ENCODE assay signal across 18 cellular contexts in the genomic region with DNA sequence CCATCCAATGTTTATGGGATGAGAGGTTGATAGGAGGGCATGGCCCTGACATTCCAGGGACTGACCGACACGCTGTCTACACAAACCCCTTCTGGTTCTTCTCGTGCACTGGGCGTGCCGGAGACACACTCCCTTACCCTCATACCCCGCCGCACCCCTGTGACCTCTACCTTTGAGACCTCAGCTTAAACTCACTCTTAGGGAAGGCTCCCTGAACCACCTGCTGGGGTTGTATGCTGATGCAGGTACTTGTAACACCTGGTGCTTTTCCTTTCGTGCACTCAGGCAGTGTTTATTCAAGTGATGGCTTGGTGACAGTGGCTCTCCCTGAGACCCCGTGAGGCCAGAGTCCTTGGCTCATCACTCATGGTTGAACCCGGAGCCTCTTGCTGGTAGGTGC. TPM values are rescaled to one million over a fixed set of nuclear protein-coding genes. Genes with fewer than 3 reads are reported as not detected.
A peak's percentile ranks its signal among the peaks of the same experiment; 100 is the strongest.
DNase-seq lines count a peak whose midpoint lies in the region; ATAC-seq and TF ChIP-seq lines count a peak whose summit lies in the region.
"Had no signal": no experiment of that assay in that cellular context is flagged by ENCODE, and none has a peak within 500 bp of the region (broad histone marks: within the 10 kb centered on the region; RNA-seq: fewer than 3 reads in every experiment).

No MANE protein-coding gene starts in this region.

- no peak overlapping the region for H4K91ac ChIP-seq in IMR-90 (ENCODE audit: insufficient read depth, low read depth, low read length)

- 46% methylated on average over 3 of the region's 10 CpGs; no CpG with 5 or more reads in 1 of the 2 experiments for WGBS in IMR-90 (ENCODE audit: extremely low coverage in 2 of 2, insufficient read length in 1 of 2), 2 experiments

- H2BK5ac ChIP-seq in IMR-90 (ENCODE audit: low read depth, low read length, poor library complexity, severe bottlenecking), result no peak overlapping the region

- H3K9me1 ChIP-seq in IMR-90 (ENCODE audit: insufficient read depth, low read length), result 0 out of 2 replicates have a peak, but pooled peaks cover 5% of the 10 kb centered on the region

- H3K4me2 ChIP-seq in IMR-90 (ENCODE audit: low read depth, low read length), result no peak overlapping the region
- H3K4me2 ChIP-seq: SK-N-SH had no signal

- H4K8ac ChIP-seq in IMR-90 (ENCODE audit: low read depth in 2 of 2, low read length in 2 of 2), result no peak overlapping the region

- H3K27ac ChIP-seq in IMR-90 (ENCODE audit: insufficient read depth, low read length), result no peak overlapping the region
- H3K27ac ChIP-seq in VCaP, result peak overlapping the region; percentile 53; the same call in 1 of the 2 replicates
- H3K27ac ChIP-seq: GM23248 had no signal

- no peak overlapping the region for H3K4me3 ChIP-seq in IMR-90 (ENCODE audit: insufficient read depth, low read depth, low read length)
- H3K4me3 ChIP-seq in mucosa of descending colon, result no peak overlapping the region
- H3K4me3 ChIP-seq: GM23248 had no signal

- no peak overlapping the region for H3K18ac ChIP-seq in IMR-90 (ENCODE audit: low read depth, low read length)

- CTCF ChIA-PET in IMR-90 (lab: Yijun Ruan, JAX), result no interaction called here

- no peak overlapping the region for H2AK9ac ChIP-seq in IMR-90 (replicated peaks; ENCODE audit: low read depth, low read length, poor library complexity)

- peak overlapping the region; percentile 5 for H2AFZ ChIP-seq in IMR-90 (replicated peaks; ENCODE audit: low read length, poor library complexity)
- H2AFZ ChIP-seq: GM23248 had no signal

- peaks cover 5% of the 10 kb centered on the region for H3K36me3 Mint-ChIP-seq in natural killer cell treated with Interleukin-12 subunit alpha and Interleukin-12 subunit beta and Interleukin-15 and Interleukin-18, amount 100 ng/mL, for 72 hours

- no peaks in the 10 kb centered on the region for H3K27me3 Mint-ChIP-seq in natural killer cell treated with Interleukin-12 subunit alpha and Interleukin-12 subunit beta and Interleukin-15 and Interleukin-18, amount 100 ng/mL, for 72 hours

- H3K4ac ChIP-seq in IMR-90 (ENCODE audit: low read depth, low read length), result no peak overlapping the region

- TF ChIP-seq RAD21 in IMR-90 (IDR thresholded peaks at IDR 0.05; ENCODE audit: low read length), result no peak

- DNase-seq in IMR-90, result no peak
- DNase-seq in NCI-H345 (lab: John Stamatoyannopoulos, UW), result peak; percentile 53
- DNase-seq in mucosa of descending colon, result no peak
- DNase-seq in natural killer cell treated with Interleukin-12 subunit alpha and Interleukin-12 subunit beta and Interleukin-15 and Interleukin-18, amount 100 ng/mL, for 72 hours (ENCODE audit: low spot score), result no peak
- no peak for DNase-seq in kidney tubule cell (ENCODE audit: low spot score)
- DNase-seq in activated naive CD4-positive, alpha-beta T cell treated with anti-CD3 and anti-CD28 coated beads, Interleukin-2, amount 50 U/mL, for 16 hours, result no peak
- DNase-seq: BE2C, DMS79, GM23248, MV-4-11, NCI-H1436 treated with DMSO at 0.1 percent for 48 hours, NCI-H2171, NCI-H524, SK-N-SH, T-helper 1 cell had no signal

- no peak overlapping the region for H2BK15ac ChIP-seq in IMR-90 (ENCODE audit: low read depth, low read length)

- H3K9ac ChIP-seq in IMR-90 (ENCODE audit: low read depth, low read length), result no peak overlapping the region
- H3K9ac ChIP-seq: GM23248, SK-N-SH had no signal

- peaks cover 4% of the 10 kb centered on the region; the same call in 1 of the 2 replicates for H4K20me1 ChIP-seq in IMR-90 (ENCODE audit: insufficient read depth, low read length)

- ATAC-seq in IMR-90 (ENCODE audit: low read depth) (no peak), mucosa of descending colon (peak; percentile 71)
- ATAC-seq in natural killer cell treated with Interleukin-12 subunit alpha and Interleukin-12 subunit beta and Interleukin-15 and Interleukin-18, amount 100 ng/mL, for 72 hours, result no peak
- ATAC-seq: HCT116, Right ventricle myocardium inferior had no signal

- in situ Hi-C loops in IMR-90 (cut with MboI; ENCODE audit: low sequenced_read_pairs), result no loop called here

- POLR2A ChIA-PET in IMR-90 (lab: Charles Lee; ENCODE audit: unreplicated experiment), result no interaction called here

- H3K9me3 Mint-ChIP-seq in natural killer cell treated with Interleukin-12 subunit alpha and Interleukin-12 subunit beta and Interleukin-15 and Interleukin-18, amount 100 ng/mL, for 72 hours, result no peaks in the 10 kb centered on the region

- H2BK120ac ChIP-seq in IMR-90 (ENCODE audit: low read depth, low read length), result no peak overlapping the region

- H3K36me3 ChIP-seq in IMR-90 (ENCODE audit: control insufficient read depth, insufficient read depth, low read length) (peaks cover 12% of the 10 kb centered on the region), mucosa of descending colon (ENCODE audit: low read depth) (no peaks in the 10 kb centered on the region)
- H3K36me3 ChIP-seq: BE2C had no signal

- no peak overlapping the region for H3K23ac ChIP-seq in IMR-90 (ENCODE audit: low read depth, low read length)

- peaks cover 17 to 28% of the 10 kb centered on the region in 2 donors for H3K4me1 Mint-ChIP-seq in natural killer cell treated with Interleukin-12 subunit alpha and Interleukin-12 subunit beta and Interleukin-15 and Interleukin-18, amount 100 ng/mL, for 72 hours (ENCODE audit: low read depth in 2 of 2)

- no peak overlapping the region for H2BK20ac ChIP-seq in IMR-90 (ENCODE audit: low read depth, low read length)

- no peak for TF ChIP-seq POLR2A in IMR-90 (IDR thresholded peaks at IDR 0.05; ENCODE audit: low read depth, low read length)

- no peak overlapping the region for H2AK5ac ChIP-seq in IMR-90 (ENCODE audit: low read depth, low read length)

- H3K9me3 ChIP-seq in IMR-90 (ENCODE audit: control insufficient read depth, insufficient read depth, low read length) (no peaks in the 10 kb centered on the region), mucosa of descending colon (no peaks in the 10 kb centered on the region)
- H3K9me3 ChIP-seq: BE2C, SK-N-SH had no signal

- H4K5ac ChIP-seq in IMR-90 (ENCODE audit: low read depth, low read length), result no peak overlapping the region

- TF ChIP-seq CTCF in IMR-90 (conservative IDR thresholded peaks at IDR 0.05; ENCODE audit: low read depth, low read length) (no peak), VCaP (conservative IDR thresholded peaks at IDR 0.05) (no peak), mucosa of descending colon (IDR thresholded peaks at IDR 0.05) (no peak)

- intact Hi-C loops in IMR-90 (cut with micrococcal nuclease), result no loop called here
- intact Hi-C loops in mucosa of descending colon (cut with DNase I, micrococcal nuclease), result no loop called here

- H3K27ac Mint-ChIP-seq in natural killer cell treated with Interleukin-12 subunit alpha and Interleukin-12 subunit beta and Interleukin-15 and Interleukin-18, amount 100 ng/mL, for 72 hours, result no peak overlapping the region

- dilution Hi-C loops in IMR-90 (cut with HindIII; ENCODE audit: low sequenced_read_pairs, unreplicated experiment), result no loop called here

- no TSS peak for BruUV-seq in IMR-90 (replicated peaks; lab: Mats Ljungman, UMichigan)

- no peak overlapping the region for H3K56ac ChIP-seq in IMR-90 (ENCODE audit: extremely low read depth, insufficient read depth, low read length)

- H3K79me1 ChIP-seq in IMR-90 (ENCODE audit: low read depth in 1 of 2, low read length in 2 of 2), result peaks cover 4 to 29% of the 10 kb centered on the region in 2 experiments

- H3K4me1 ChIP-seq in IMR-90 (ENCODE audit: control insufficient read depth, insufficient read depth, low read length) (no peaks in the 10 kb centered on the region), mucosa of descending colon (ENCODE audit: low read depth) (peaks cover 5% of the 10 kb centered on the region)
- H3K4me1 ChIP-seq: BE2C had no signal

- no peak overlapping the region for H3K4me3 Mint-ChIP-seq in natural killer cell treated with Interleukin-12 subunit alpha and Interleukin-12 subunit beta and Interleukin-15 and Interleukin-18, amount 100 ng/mL, for 72 hours

- no peak overlapping the region for H3K14ac ChIP-seq in IMR-90 (replicated peaks; ENCODE audit: low read depth, low read length)

- no peaks in the 10 kb centered on the region for H3K27me3 ChIP-seq in IMR-90 (ENCODE audit: control insufficient read depth, insufficient read depth, low read length)
- H3K27me3 ChIP-seq: BE2C had no signal

TF ChIP-seq in IMR-90, 13 proteins besides CTCF, POLR2A, EP300 and RAD21 (continues in another document):
- TF ChIP-seq MAFK (IDR thresholded peaks at IDR 0.05; ENCODE audit: low read depth, low read length), result no peak
- no peak for TF ChIP-seq RCOR1 (IDR thresholded peaks at IDR 0.05; ENCODE audit: insufficient replicate concordance, low read length)
- TF ChIP-seq FOS (IDR thresholded peaks at IDR 0.05; ENCODE audit: low read depth, low read length), result no peak
- no peak for TF ChIP-seq MXI1 (IDR thresholded peaks at IDR 0.05; ENCODE audit: borderline replicate concordance, low read depth, low read length)
- TF ChIP-seq SMC3 (IDR thresholded peaks at IDR 0.05; ENCODE audit: low read depth, low read length), result no peak
- TF ChIP-seq CEBPB (IDR thresholded peaks at IDR 0.05; ENCODE audit: low read depth, low read length), result no peak
- TF ChIP-seq USF2 (IDR thresholded peaks at IDR 0.05; ENCODE audit: low read depth, low read length), result no peak
- no peak for TF ChIP-seq CHD1 (IDR thresholded peaks at IDR 0.05; ENCODE audit: low read depth, low read length)
- no peak for TF ChIP-seq RFX5 (IDR thresholded peaks at IDR 0.05; ENCODE audit: low read depth, low read length)
- no peak for TF ChIP-seq BHLHE40 (IDR thresholded peaks at IDR 0.05; ENCODE audit: low read depth, low read length)

RNA-seq across cellular contexts. Expression of gene PPARA, which starts 12.0 kb away (rescaled TPM):
- total RNA-seq in IMR-90 (2012; rRNA removed) (6.1 and 7.0 TPM in 2 replicates), mucosa of descending colon (10 to 100 TPM; 57.9 to 81.4 (median 58.5) TPM)
- 3.1 and 3.3 TPM in 2 replicates for polyA plus RNA-seq in IMR-90 (2012; rRNA removed)
- polyA plus RNA-seq in IMR-90 (2012; cell fraction: cytosol; rRNA removed), result 3.2 and 3.3 TPM in 2 replicates
- 3.0 and 5.9 TPM in 2 replicates for polyA plus RNA-seq in IMR-90 (2012; cell fraction: nucleus; rRNA removed; ENCODE audit: low replicate concordance)
- total RNA-seq in natural killer cell treated with Interleukin-12 subunit alpha and Interleukin-12 subunit beta and Interleukin-15 and Interleukin-18, amount 100 ng/mL, for 72 hours, result 10 to 100 TPM; 31.7 to 36.1 TPM
